In genomic region chr22:40463727-40464126, GRCh38 we compare ENCODE assay signal across 9 cellular contexts.
A peak's percentile ranks its signal among the peaks of the same experiment; 100 is the strongest.
DNase-seq lines count a peak whose midpoint lies in the region; ATAC-seq and TF ChIP-seq lines count a peak whose summit lies in the region.
"Had no signal": no experiment of that assay in that cellular context is flagged by ENCODE, and none has a peak within 500 bp of the region (broad histone marks: within the 10 kb centered on the region; RNA-seq: fewer than 3 reads in every experiment).

No MANE protein-coding gene starts in this region.

- TF ChIP-seq CTCF in OCI-LY3 (IDR thresholded peaks at IDR 0.05; ENCODE audit: low read depth, low read length) (no peak), osteocyte (IDR thresholded peaks at IDR 0.05) (no peak), foreskin fibroblast (IDR thresholded peaks at IDR 0.05; ENCODE audit: low read depth, low read length) (no peak)

- ATAC-seq in GM18517 (IDR thresholded peaks at IDR 0.05; ENCODE audit: unreplicated experiment), result peak; percentile 31

- peak overlapping the region; percentile 76 for H3K4me3 ChIP-seq in OCI-LY3 (ENCODE audit: low read length)
- H3K4me3 ChIP-seq in foreskin fibroblast (ENCODE audit: low read depth in 1 of 2, low read length in 2 of 2), result no peak overlapping the region

- peak overlapping the region; percentile 76 for H2AFZ ChIP-seq in OCI-LY3 (ENCODE audit: low read depth, low read length)

- H3K27ac ChIP-seq in OCI-LY3 (ENCODE audit: low read length), result peak overlapping the region; percentile 41

- H3K27me3 Mint-ChIP-seq in activated naive CD4-positive, alpha-beta T cell treated with anti-CD3 and anti-CD28 coated beads, Interleukin-2, amount 50 U/mL, for 24 hours, result no peaks in the 10 kb centered on the region
- no peaks in the 10 kb centered on the region for H3K27me3 Mint-ChIP-seq in osteocyte (ENCODE audit: unreplicated experiment)

- no peaks in the 10 kb centered on the region; the same call in 1 of the 2 replicates for H4K20me1 ChIP-seq in OCI-LY3 (ENCODE audit: insufficient read depth, low read length)

- H3K9ac ChIP-seq in OCI-LY3 (ENCODE audit: low read length), result peak overlapping the region; percentile 59

- H3K9me3 Mint-ChIP-seq in activated naive CD4-positive, alpha-beta T cell treated with anti-CD3 and anti-CD28 coated beads, Interleukin-2, amount 50 U/mL, for 24 hours, result no peaks in the 10 kb centered on the region
- H3K9me3 Mint-ChIP-seq in osteocyte (ENCODE audit: unreplicated experiment), result no peaks in the 10 kb centered on the region
- H3K9me3 Mint-ChIP-seq: neural crest cell had no signal

- peaks cover 20% of the 10 kb centered on the region for H3K4me1 ChIP-seq in OCI-LY3 (ENCODE audit: low read length)

- peak overlapping the region; percentile 96 for H3K27ac Mint-ChIP-seq in activated naive CD4-positive, alpha-beta T cell treated with anti-CD3 and anti-CD28 coated beads, Interleukin-2, amount 50 U/mL, for 24 hours
- no peak overlapping the region for H3K27ac Mint-ChIP-seq in osteocyte (ENCODE audit: unreplicated experiment)

- peak; percentile 19 for DNase-seq in stimulated activated CD4-positive, alpha-beta T cell treated with anti-CD3 and anti-CD28 coated beads, Interleukin-2, amount 100 ng/mL, for 4 hours (ENCODE audit: low read depth)
- DNase-seq in NCI-H2107 (lab: John Stamatoyannopoulos, UW) (no peak), C1 segment of cervical spinal cord (lab: John Stamatoyannopoulos, UW) (no peak), osteocyte (ENCODE audit: extremely low spot score, unreplicated experiment) (no peak), foreskin fibroblast (no peak)

- H3K4me2 ChIP-seq in OCI-LY3 (ENCODE audit: low read length), result peak overlapping the region; percentile 92

- peaks cover 10% of the 10 kb centered on the region for H3K36me3 ChIP-seq in OCI-LY3 (replicated peaks; ENCODE audit: low read depth, low read length)

- H3K79me2 ChIP-seq in OCI-LY3 (ENCODE audit: low read length), result peaks cover 14% of the 10 kb centered on the region

- H3K36me3 Mint-ChIP-seq in activated naive CD4-positive, alpha-beta T cell treated with anti-CD3 and anti-CD28 coated beads, Interleukin-2, amount 50 U/mL, for 24 hours, result peaks cover 5% of the 10 kb centered on the region
- H3K36me3 Mint-ChIP-seq in osteocyte (ENCODE audit: unreplicated experiment), result peaks cover 12% of the 10 kb centered on the region

- H3K4me1 Mint-ChIP-seq in activated naive CD4-positive, alpha-beta T cell treated with anti-CD3 and anti-CD28 coated beads, Interleukin-2, amount 50 U/mL, for 24 hours, result peaks cover 94% of the 10 kb centered on the region
- H3K4me1 Mint-ChIP-seq in osteocyte (ENCODE audit: unreplicated experiment), result peaks cover 8% of the 10 kb centered on the region

- no peaks in the 10 kb centered on the region for H3K27me3 ChIP-seq in OCI-LY3 (ENCODE audit: low read depth, low read length)

- peak overlapping the region; percentile 91 for H3K4me3 Mint-ChIP-seq in activated naive CD4-positive, alpha-beta T cell treated with anti-CD3 and anti-CD28 coated beads, Interleukin-2, amount 50 U/mL, for 24 hours
- H3K4me3 Mint-ChIP-seq in osteocyte (ENCODE audit: unreplicated experiment), result no peak overlapping the region
- H3K4me3 Mint-ChIP-seq: neural crest cell had no signal

- no peaks in the 10 kb centered on the region for H3K9me3 ChIP-seq in OCI-LY3 (ENCODE audit: insufficient read depth, low read length)
